ENCODE assay signal across 17 cellular contexts in genomic region chr6:4922488-4923037, GRCh38.
"Had no signal": no experiment of that assay in that cellular context is flagged by ENCODE, and none has a peak within 500 bp of the region (broad histone marks: within the 10 kb centered on the region; RNA-seq: fewer than 3 reads in every experiment).

No MANE protein-coding gene starts in this region.

- H3K27ac ChIP-seq: cardiac muscle cell, tibial nerve, uterus had no signal

- H3K9me3 ChIP-seq: mucosa of descending colon, tibial nerve, uterus had no signal

- H3K27me3 ChIP-seq: cardiac muscle cell, tibial nerve, uterus had no signal

- H3K4me3 ChIP-seq: cardiac muscle cell, mucosa of descending colon, tibial nerve, uterus had no signal

- H3K36me3 ChIP-seq: cardiac muscle cell, tibial nerve, uterus had no signal

- H3K4me1 ChIP-seq: tibial nerve had no signal

- DNase-seq: activated CD4-positive, alpha-beta memory T cell treated with anti-CD3 and anti-CD28 coated beads for 36 hours; activated CD4-positive, alpha-beta T cell treated with anti-CD3 and anti-CD28 coated beads for 36 hours; activated naive CD4-positive, alpha-beta T cell; activated naive CD8-positive, alpha-beta T cell treated with anti-CD3 and anti-CD28 coated beads for 36 hours; activated T-cell treated with anti-CD3 and anti-CD28 coated beads for 4 hours; amniotic stem cell; erythroblast; foreskin melanocyte; kidney; mesenchymal stem cell; mucosa of descending colon; naive B cell; stimulated activated naive CD8-positive, alpha-beta T cell treated with anti-CD3 and anti-CD28 coated beads, Interleukin-15, Interleukin-2, amounts not matched to agents 100 U/mL and 50 U/mL, for 24 hours; substantia nigra; uterus had no signal
